Comparison of ENCODE assay signal across 8 cellular contexts in the genomic region with DNA sequence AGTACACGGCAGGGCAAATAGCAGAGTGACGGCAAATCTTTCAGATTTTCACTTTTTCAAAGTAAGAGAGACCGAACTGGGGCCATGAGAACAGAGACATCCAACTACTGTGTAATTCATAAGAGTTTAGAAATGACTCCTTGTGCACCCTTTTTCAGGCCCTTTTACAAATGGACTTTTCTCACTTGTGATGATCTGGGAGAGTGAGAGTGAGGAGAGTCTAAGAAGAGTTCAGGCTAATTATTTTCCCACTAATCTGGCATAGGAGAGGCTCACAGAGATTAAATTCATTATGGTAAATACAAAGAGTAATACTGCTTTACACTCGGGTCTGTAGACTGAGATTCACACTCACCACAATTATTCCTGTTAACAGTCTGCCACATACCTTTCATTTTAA. TPM values are rescaled to one million over a fixed set of nuclear protein-coding genes. Genes with fewer than 3 reads are reported as not detected.
DNase-seq lines count a peak whose midpoint lies in the region; ATAC-seq and TF ChIP-seq lines count a peak whose summit lies in the region.

No MANE protein-coding gene starts in this region.

- peak overlapping the region; percentile 98 for H3K4me3 Mint-ChIP-seq in endothelial cell (ENCODE audit: unreplicated experiment)
- H3K4me3 Mint-ChIP-seq in progenitor cell of endocrine pancreas (ENCODE audit: low read depth): peak overlapping the region; percentile 96

- no peaks in the 10 kb centered on the region for H3K27me3 ChIP-seq in PC-3 (ENCODE audit: low read length)

- H3K4me3 ChIP-seq in GM12865 (ENCODE audit: low read depth, low read length): peak overlapping the region; percentile 92
- H3K4me3 ChIP-seq in PC-3 (ENCODE audit: low read length): peak overlapping the region; percentile 98

- no peak for DNase-seq in GM12865 (ENCODE audit: low read depth)
- DNase-seq in PC-3: no peak
- no peak for DNase-seq in endothelial cell (ENCODE audit: low spot score)
- DNase-seq in progenitor cell of endocrine pancreas (ENCODE audit: low spot score, unreplicated experiment): no peak
- no peak for DNase-seq in MV-4-11 (lab: John Stamatoyannopoulos, UW)
- no peak for DNase-seq in substantia nigra (lab: John Stamatoyannopoulos, UW)
- DNase-seq in glomerular visceral epithelial cell (ENCODE audit: extremely low spot score): no peak

- no peaks in the 10 kb centered on the region for H3F3A ChIP-seq in PC-3 (ENCODE audit: low read length, unreplicated experiment)

- CTCF ChIA-PET in PC-3 (lab: Charles Lee): no interaction called here

- peak overlapping the region; percentile 98 for H3K4me2 ChIP-seq in PC-3 (ENCODE audit: low read length)

- H3K9me2 ChIP-seq in PC-3 (replicated peaks; ENCODE audit: low read length): no peaks in the 10 kb centered on the region

- TF ChIP-seq CTCF in GM12865 (IDR thresholded peaks at IDR 0.05; ENCODE audit: insufficient read depth, low read depth, low read length, missing control alignments) (no peak), PC-3 (conservative IDR thresholded peaks at IDR 0.05; ENCODE audit: low read depth, low read length) (no peak), endothelial cell (IDR thresholded peaks at IDR 0.05; ENCODE audit: unreplicated experiment) (no peak), progenitor cell of endocrine pancreas (IDR thresholded peaks at IDR 0.05; ENCODE audit: unreplicated experiment) (no peak)

- H3K9me3 Mint-ChIP-seq in endothelial cell (ENCODE audit: unreplicated experiment): no peaks in the 10 kb centered on the region
- H3K9me3 Mint-ChIP-seq in progenitor cell of endocrine pancreas (ENCODE audit: low read depth): no peaks in the 10 kb centered on the region

- ATAC-seq in PC-3 (no peak), HG02870 (IDR thresholded peaks at IDR 0.05; ENCODE audit: unreplicated experiment) (no peak)

- peak overlapping the region; percentile 78 for H2AFZ ChIP-seq in PC-3 (ENCODE audit: low read length)

- peak overlapping the region; percentile 86 for H3K27ac Mint-ChIP-seq in endothelial cell (ENCODE audit: unreplicated experiment)
- peak overlapping the region; percentile 93 for H3K27ac Mint-ChIP-seq in progenitor cell of endocrine pancreas

- H3K4me1 Mint-ChIP-seq in endothelial cell (ENCODE audit: unreplicated experiment): peaks cover 41% of the 10 kb centered on the region
- peaks cover 53% of the 10 kb centered on the region for H3K4me1 Mint-ChIP-seq in progenitor cell of endocrine pancreas (ENCODE audit: low read depth)

- peaks cover 40% of the 10 kb centered on the region for H3K79me2 ChIP-seq in PC-3 (ENCODE audit: low read length)

- intact Hi-C loops in PC-3 (cut with micrococcal nuclease): loop anchor here (2.0 kb wide), 1 partner anchor 68 kb away; a partner anchor contains a TSS

- H3K27me3 Mint-ChIP-seq in endothelial cell (ENCODE audit: unreplicated experiment): peaks cover 8% of the 10 kb centered on the region
- H3K27me3 Mint-ChIP-seq in progenitor cell of endocrine pancreas: no peaks in the 10 kb centered on the region

- H3K27ac ChIP-seq in PC-3 (ENCODE audit: low read length) (no peak overlapping the region), substantia nigra (ENCODE audit: low read depth, low read length, poor library complexity, severe bottlenecking) (no peak overlapping the region)

- peaks cover 21% of the 10 kb centered on the region for H4K20me1 ChIP-seq in PC-3 (ENCODE audit: low read length)

- H3K9ac ChIP-seq in PC-3 (ENCODE audit: low read length): peak overlapping the region; percentile 33; the same call in 1 of the 2 replicates

- no peaks in the 10 kb centered on the region for H3K9me3 ChIP-seq in PC-3 (ENCODE audit: low read length)

- H3K4me1 ChIP-seq in PC-3 (ENCODE audit: insufficient read depth, low read length): peaks cover 29% of the 10 kb centered on the region

- peaks cover 19% of the 10 kb centered on the region for H3K36me3 ChIP-seq in PC-3 (ENCODE audit: low read depth, low read length)

- no peaks in the 10 kb centered on the region for H3K36me3 Mint-ChIP-seq in endothelial cell (ENCODE audit: low read depth, unreplicated experiment)
- H3K36me3 Mint-ChIP-seq in progenitor cell of endocrine pancreas (ENCODE audit: insufficient read depth): peaks cover 8% of the 10 kb centered on the region

- no TSS peak for BruUV-seq in PC-3 (replicated peaks; lab: Mats Ljungman, UMichigan)

- POLR2A ChIA-PET in PC-3 (lab: Charles Lee; ENCODE audit: unreplicated experiment): no interaction called here

RNA-seq across cellular contexts. Expression of a gene that starts 0.9 kb away (rescaled TPM):
- total RNA-seq in PC-3 (2014; rRNA removed): 60.9 and 70.0 TPM in 2 replicates
- 360 TPM for total RNA-seq in endothelial cell (ENCODE audit: unreplicated experiment)
- total RNA-seq in progenitor cell of endocrine pancreas: 250 and 267 TPM in 2 replicates

RNA-seq across cellular contexts. Expression of a gene that starts 23.4 kb away (rescaled TPM):
- total RNA-seq in PC-3 (2014; rRNA removed): 28.3 and 31.2 TPM in 2 replicates
- 19.2 TPM for total RNA-seq in endothelial cell (ENCODE audit: unreplicated experiment)
- 33.0 and 39.1 TPM in 2 replicates for total RNA-seq in progenitor cell of endocrine pancreas

RNA-seq across cellular contexts. Expression of a gene that starts 23.9 kb away (rescaled TPM):
- total RNA-seq in PC-3 (2014; rRNA removed) (44.8 and 74.6 TPM in 2 replicates), endothelial cell (ENCODE audit: unreplicated experiment) (8.6 TPM), progenitor cell of endocrine pancreas (13.3 and 15.0 TPM in 2 replicates)
